ENCODE assay signal across 1 cellular context in the genomic region with DNA sequence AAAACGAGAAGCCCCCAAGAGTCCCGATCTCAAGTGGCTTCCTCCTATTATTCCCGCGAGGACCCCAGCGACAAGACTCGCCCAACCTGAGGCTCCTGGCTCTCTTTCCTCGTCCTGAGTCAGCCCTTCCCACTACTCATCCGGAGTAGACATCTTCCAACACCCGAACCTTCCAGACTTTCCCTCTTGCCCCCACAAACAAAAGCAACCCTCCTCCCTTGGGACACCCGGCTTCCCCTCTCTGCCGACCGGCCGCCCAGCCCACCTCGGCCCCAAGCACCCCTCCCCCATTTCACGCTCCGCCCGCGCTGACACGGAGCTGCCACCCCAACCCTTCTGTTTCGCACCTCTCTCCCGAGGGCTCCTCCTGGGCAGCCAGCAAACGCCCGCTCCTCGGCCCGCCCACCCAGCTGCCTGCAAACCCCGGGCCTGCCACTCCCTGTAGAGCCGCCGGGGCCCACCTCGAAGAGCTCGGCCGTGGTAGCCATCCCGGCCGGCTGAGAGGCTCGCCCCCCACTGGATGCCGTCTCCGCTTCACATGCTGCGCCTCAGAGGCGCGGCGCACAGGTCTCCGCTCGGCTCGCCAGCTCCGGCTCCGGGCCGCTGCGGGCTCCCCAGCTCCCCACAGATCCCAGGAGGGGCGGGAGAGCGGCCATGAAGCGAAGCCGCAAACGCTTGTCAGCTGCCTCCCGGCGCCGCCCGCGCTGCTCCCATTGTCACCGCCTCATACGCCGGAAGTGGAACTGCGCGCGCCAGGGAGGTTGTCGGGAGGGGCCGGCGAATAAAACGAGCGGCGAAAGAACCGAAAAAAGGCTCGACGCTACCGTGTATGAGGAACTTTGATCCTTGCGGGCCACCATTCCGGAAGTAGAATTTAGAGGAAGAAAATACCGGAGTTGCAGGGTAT.
A peak's percentile ranks its signal among the peaks of the same experiment; 100 is the strongest.
TF ChIP-seq lines count a peak whose summit lies in the region.

A gene with protein sequence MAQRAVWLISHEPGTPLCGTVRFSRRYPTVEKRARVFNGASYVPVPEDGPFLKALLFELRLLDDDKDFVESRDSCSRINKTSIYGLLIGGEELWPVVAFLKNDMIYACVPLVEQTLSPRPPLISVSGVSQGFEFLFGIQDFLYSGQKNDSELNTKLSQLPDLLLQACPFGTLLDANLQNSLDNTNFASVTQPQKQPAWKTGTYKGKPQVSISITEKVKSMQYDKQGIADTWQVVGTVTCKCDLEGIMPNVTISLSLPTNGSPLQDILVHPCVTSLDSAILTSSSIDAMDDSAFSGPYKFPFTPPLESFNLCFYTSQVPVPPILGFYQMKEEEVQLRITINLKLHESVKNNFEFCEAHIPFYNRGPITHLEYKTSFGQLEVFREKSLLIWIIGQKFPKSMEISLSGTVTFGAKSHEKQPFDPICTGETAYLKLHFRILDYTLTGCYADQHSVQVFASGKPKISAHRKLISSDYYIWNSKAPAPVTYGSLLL (plus strand): TSS at position 811 of the 907 bp plus-strand sequence. CDS start 344 bp downstream, outside the sequence.
A gene with protein sequence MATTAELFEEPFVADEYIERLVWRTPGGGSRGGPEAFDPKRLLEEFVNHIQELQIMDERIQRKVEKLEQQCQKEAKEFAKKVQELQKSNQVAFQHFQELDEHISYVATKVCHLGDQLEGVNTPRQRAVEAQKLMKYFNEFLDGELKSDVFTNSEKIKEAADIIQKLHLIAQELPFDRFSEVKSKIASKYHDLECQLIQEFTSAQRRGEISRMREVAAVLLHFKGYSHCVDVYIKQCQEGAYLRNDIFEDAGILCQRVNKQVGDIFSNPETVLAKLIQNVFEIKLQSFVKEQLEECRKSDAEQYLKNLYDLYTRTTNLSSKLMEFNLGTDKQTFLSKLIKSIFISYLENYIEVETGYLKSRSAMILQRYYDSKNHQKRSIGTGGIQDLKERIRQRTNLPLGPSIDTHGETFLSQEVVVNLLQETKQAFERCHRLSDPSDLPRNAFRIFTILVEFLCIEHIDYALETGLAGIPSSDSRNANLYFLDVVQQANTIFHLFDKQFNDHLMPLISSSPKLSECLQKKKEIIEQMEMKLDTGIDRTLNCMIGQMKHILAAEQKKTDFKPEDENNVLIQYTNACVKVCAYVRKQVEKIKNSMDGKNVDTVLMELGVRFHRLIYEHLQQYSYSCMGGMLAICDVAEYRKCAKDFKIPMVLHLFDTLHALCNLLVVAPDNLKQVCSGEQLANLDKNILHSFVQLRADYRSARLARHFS (minus strand): TSS at position 745 of the 907 bp plus-strand sequence. CDS start 257 bp downstream, at position 488.

TF ChIP-seq in HepG2, 621 proteins besides CTCF, POLR2A, EP300 and RAD21 (continued from another document and continues in another):
- TF ChIP-seq SP140L (CRISPR knock-in tag; IDR thresholded peaks at IDR 0.05; ENCODE audit: borderline replicate concordance) (0 out of 2 replicates have a peak, but pooled peaks have one; percentile 23), ONECUT2 (CRISPR knock-in tag; IDR thresholded peaks at IDR 0.05) (no peak), CHD2 (IDR thresholded peaks at IDR 0.05; ENCODE audit: low read depth, low read length) (no peak), SOX13 (IDR thresholded peaks at IDR 0.05) (no peak), SOX13 (CRISPR knock-in tag; conservative IDR thresholded peaks at IDR 0.05 in 1 of 2, IDR thresholded peaks at IDR 0.05 in 1 of 2) (peak in 1 of 2 experiments; percentile 61; a peak in 1 of 4 replicates), ZFP62 (CRISPR knock-in tag; IDR thresholded peaks at IDR 0.05) (no peak), ZSCAN22 (CRISPR knock-in tag; IDR thresholded peaks at IDR 0.05) (0 out of 2 replicates have a peak, but pooled peaks have one; percentile 14), HES4 (CRISPR knock-in tag; IDR thresholded peaks at IDR 0.05; ENCODE audit: borderline replicate concordance) (no peak), ZNF12 (CRISPR knock-in tag; IDR thresholded peaks at IDR 0.05) (peak; percentile 15; the same call in 1 of the 2 replicates), RFX5 (IDR thresholded peaks at IDR 0.05; ENCODE audit: low read depth, low read length) (no peak), ARNT (IDR thresholded peaks at IDR 0.05) (no peak), FOXK2 (IDR thresholded peaks at IDR 0.05) (no peak), HNF4A (CRISPR knock-in tag; IDR thresholded peaks at IDR 0.05) (peak; percentile 44; the same call in 1 of the 2 replicates), BCL6 (CRISPR knock-in tag; IDR thresholded peaks at IDR 0.05) (0 out of 2 replicates have a peak, but pooled peaks have one; percentile 1), ZZZ3 (CRISPR knock-in tag; IDR thresholded peaks at IDR 0.05; ENCODE audit: borderline replicate concordance) (no peak; the same call in 1 of the 2 replicates), NCOR1 (IDR thresholded peaks at IDR 0.05; ENCODE audit: borderline replicate concordance, low read length) (no peak), ZNF234 (CRISPR knock-in tag; conservative IDR thresholded peaks at IDR 0.05) (no peak), REXO4 (CRISPR knock-in tag; IDR thresholded peaks at IDR 0.05; ENCODE audit: borderline replicate concordance) (no peak), GZF1 (CRISPR knock-in tag; IDR thresholded peaks at IDR 0.05) (no peak; the same call in 1 of the 2 replicates), MTF2 (CRISPR knock-in tag; IDR thresholded peaks at IDR 0.05; ENCODE audit: borderline replicate concordance) (peak; percentile 76; the same call in 1 of the 2 replicates), ZNF382 (CRISPR knock-in tag; IDR thresholded peaks at IDR 0.05; ENCODE audit: borderline replicate concordance) (no peak), MEIS1 (CRISPR knock-in tag; IDR thresholded peaks at IDR 0.05; ENCODE audit: borderline replicate concordance) (peak; percentile 75; the same call in 1 of the 2 replicates)
- TF ChIP-seq, protein P1, sequence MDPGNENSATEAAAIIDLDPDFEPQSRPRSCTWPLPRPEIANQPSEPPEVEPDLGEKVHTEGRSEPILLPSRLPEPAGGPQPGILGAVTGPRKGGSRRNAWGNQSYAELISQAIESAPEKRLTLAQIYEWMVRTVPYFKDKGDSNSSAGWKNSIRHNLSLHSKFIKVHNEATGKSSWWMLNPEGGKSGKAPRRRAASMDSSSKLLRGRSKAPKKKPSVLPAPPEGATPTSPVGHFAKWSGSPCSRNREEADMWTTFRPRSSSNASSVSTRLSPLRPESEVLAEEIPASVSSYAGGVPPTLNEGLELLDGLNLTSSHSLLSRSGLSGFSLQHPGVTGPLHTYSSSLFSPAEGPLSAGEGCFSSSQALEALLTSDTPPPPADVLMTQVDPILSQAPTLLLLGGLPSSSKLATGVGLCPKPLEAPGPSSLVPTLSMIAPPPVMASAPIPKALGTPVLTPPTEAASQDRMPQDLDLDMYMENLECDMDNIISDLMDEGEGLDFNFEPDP (CRISPR knock-in tag; conservative IDR thresholded peaks at IDR 0.05), result no peak
- TF ChIP-seq, protein P2, sequence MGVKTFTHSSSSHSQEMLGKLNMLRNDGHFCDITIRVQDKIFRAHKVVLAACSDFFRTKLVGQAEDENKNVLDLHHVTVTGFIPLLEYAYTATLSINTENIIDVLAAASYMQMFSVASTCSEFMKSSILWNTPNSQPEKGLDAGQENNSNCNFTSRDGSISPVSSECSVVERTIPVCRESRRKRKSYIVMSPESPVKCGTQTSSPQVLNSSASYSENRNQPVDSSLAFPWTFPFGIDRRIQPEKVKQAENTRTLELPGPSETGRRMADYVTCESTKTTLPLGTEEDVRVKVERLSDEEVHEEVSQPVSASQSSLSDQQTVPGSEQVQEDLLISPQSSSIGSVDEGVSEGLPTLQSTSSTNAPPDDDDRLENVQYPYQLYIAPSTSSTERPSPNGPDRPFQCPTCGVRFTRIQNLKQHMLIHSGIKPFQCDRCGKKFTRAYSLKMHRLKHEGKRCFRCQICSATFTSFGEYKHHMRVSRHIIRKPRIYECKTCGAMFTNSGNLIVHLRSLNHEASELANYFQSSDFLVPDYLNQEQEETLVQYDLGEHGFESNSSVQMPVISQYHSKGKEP (CRISPR knock-in tag; IDR thresholded peaks at IDR 0.05), result no peak
- TF ChIP-seq, protein P3, sequence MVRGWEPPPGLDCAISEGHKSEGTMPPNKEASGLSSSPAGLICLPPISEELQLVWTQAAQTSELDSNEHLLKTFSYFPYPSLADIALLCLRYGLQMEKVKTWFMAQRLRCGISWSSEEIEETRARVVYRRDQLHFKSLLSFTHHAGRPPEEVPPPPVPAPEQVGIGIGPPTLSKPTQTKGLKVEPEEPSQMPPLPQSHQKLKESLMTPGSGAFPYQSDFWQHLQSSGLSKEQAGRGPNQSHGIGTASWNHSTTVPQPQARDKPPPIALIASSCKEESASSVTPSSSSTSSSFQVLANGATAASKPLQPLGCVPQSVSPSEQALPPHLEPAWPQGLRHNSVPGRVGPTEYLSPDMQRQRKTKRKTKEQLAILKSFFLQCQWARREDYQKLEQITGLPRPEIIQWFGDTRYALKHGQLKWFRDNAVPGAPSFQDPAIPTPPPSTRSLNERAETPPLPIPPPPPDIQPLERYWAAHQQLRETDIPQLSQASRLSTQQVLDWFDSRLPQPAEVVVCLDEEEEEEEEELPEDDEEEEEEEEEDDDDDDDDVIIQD (CRISPR knock-in tag; IDR thresholded peaks at IDR 0.05; ENCODE audit: low read depth), result no peak; the same call in 1 of the 2 replicates
- TF ChIP-seq, protein P4, sequence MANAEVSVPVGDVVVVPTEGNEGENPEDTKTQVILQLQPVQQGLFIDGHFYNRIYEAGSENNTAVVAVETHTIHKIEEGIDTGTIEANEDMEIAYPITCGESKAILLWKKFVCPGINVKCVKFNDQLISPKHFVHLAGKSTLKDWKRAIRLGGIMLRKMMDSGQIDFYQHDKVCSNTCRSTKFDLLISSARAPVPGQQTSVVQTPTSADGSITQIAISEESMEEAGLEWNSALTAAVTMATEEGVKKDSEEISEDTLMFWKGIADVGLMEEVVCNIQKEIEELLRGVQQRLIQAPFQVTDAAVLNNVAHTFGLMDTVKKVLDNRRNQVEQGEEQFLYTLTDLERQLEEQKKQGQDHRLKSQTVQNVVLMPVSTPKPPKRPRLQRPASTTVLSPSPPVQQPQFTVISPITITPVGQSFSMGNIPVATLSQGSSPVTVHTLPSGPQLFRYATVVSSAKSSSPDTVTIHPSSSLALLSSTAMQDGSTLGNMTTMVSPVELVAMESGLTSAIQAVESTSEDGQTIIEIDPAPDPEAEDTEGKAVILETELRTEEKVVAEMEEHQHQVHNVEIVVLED (CRISPR knock-in tag; IDR thresholded peaks at IDR 0.05; ENCODE audit: borderline replicate concordance), result peak; percentile 93
- TF ChIP-seq, protein P5, sequence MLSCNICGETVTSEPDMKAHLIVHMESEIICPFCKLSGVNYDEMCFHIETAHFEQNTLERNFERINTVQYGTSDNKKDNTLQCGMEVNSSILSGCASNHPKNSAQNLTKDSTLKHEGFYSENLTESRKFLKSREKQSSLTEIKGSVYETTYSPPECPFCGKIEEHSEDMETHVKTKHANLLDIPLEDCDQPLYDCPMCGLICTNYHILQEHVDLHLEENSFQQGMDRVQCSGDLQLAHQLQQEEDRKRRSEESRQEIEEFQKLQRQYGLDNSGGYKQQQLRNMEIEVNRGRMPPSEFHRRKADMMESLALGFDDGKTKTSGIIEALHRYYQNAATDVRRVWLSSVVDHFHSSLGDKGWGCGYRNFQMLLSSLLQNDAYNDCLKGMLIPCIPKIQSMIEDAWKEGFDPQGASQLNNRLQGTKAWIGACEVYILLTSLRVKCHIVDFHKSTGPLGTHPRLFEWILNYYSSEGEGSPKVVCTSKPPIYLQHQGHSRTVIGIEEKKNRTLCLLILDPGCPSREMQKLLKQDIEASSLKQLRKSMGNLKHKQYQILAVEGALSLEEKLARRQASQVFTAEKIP (CRISPR knock-in tag; IDR thresholded peaks at IDR 0.05; ENCODE audit: borderline replicate concordance), result no peak
- TF ChIP-seq, protein P6, sequence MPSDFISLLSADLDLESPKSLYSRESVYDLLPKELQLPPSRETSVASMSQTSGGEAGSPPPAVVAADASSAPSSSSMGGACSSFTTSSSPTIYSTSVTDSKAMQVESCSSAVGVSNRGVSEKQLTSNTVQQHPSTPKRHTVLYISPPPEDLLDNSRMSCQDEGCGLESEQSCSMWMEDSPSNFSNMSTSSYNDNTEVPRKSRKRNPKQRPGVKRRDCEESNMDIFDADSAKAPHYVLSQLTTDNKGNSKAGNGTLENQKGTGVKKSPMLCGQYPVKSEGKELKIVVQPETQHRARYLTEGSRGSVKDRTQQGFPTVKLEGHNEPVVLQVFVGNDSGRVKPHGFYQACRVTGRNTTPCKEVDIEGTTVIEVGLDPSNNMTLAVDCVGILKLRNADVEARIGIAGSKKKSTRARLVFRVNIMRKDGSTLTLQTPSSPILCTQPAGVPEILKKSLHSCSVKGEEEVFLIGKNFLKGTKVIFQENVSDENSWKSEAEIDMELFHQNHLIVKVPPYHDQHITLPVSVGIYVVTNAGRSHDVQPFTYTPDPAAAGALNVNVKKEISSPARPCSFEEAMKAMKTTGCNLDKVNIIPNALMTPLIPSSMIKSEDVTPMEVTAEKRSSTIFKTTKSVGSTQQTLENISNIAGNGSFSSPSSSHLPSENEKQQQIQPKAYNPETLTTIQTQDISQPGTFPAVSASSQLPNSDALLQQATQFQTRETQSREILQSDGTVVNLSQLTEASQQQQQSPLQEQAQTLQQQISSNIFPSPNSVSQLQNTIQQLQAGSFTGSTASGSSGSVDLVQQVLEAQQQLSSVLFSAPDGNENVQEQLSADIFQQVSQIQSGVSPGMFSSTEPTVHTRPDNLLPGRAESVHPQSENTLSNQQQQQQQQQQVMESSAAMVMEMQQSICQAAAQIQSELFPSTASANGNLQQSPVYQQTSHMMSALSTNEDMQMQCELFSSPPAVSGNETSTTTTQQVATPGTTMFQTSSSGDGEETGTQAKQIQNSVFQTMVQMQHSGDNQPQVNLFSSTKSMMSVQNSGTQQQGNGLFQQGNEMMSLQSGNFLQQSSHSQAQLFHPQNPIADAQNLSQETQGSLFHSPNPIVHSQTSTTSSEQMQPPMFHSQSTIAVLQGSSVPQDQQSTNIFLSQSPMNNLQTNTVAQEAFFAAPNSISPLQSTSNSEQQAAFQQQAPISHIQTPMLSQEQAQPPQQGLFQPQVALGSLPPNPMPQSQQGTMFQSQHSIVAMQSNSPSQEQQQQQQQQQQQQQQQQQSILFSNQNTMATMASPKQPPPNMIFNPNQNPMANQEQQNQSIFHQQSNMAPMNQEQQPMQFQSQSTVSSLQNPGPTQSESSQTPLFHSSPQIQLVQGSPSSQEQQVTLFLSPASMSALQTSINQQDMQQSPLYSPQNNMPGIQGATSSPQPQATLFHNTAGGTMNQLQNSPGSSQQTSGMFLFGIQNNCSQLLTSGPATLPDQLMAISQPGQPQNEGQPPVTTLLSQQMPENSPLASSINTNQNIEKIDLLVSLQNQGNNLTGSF (CRISPR knock-in tag; IDR thresholded peaks at IDR 0.05), result no peak
- TF ChIP-seq, protein P7, sequence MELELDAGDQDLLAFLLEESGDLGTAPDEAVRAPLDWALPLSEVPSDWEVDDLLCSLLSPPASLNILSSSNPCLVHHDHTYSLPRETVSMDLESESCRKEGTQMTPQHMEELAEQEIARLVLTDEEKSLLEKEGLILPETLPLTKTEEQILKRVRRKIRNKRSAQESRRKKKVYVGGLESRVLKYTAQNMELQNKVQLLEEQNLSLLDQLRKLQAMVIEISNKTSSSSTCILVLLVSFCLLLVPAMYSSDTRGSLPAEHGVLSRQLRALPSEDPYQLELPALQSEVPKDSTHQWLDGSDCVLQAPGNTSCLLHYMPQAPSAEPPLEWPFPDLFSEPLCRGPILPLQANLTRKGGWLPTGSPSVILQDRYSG (CRISPR knock-in tag; IDR thresholded peaks at IDR 0.05), result no peak
- TF ChIP-seq, protein P8, sequence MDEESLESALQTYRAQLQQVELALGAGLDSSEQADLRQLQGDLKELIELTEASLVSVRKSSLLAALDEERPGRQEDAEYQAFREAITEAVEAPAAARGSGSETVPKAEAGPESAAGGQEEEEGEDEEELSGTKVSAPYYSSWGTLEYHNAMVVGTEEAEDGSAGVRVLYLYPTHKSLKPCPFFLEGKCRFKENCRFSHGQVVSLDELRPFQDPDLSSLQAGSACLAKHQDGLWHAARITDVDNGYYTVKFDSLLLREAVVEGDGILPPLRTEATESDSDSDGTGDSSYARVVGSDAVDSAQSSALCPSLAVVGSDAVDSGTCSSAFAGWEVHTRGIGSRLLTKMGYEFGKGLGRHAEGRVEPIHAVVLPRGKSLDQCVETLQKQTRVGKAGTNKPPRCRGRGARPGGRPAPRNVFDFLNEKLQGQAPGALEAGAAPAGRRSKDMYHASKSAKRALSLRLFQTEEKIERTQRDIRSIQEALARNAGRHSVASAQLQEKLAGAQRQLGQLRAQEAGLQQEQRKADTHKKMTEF (CRISPR knock-in tag; IDR thresholded peaks at IDR 0.05), result peak; percentile 81
